ENCODE assay signal across 8 cellular contexts in the genomic region with DNA sequence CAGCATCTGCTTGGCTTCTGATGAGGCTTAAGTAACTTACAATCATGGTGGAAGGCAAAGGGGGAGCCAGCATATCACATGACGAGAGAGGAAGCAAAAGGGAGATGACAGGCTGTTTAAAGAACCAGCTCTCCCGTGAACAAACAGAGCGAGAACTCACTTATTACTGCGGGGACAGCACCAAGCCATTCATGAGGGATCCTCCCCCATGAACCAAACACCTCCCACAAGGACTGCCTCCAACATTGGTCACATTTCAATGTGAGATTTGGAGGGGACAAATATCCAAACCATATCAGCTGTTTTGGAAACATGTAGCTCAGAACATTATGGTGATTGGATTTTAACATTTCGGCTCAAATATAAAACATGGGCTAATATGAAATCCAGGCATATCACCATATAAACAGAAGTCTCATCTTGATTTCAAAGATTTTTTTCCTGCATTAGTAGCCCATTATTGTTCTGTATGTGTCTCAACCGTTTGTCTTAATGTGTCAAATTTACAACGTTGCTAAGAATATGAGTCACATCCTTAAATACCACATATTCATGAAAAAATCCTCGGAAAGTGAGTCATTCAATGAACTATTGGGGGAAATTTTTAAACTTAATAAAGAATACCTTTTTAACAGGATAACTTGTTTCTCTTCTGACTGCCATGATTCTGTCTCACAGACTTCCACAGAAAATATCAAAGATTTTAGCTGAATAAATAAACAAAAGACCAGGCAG.
DNase-seq lines count a peak whose midpoint lies in the region; ATAC-seq and TF ChIP-seq lines count a peak whose summit lies in the region.

No MANE protein-coding gene starts in this region.

- CTCF ChIA-PET in Panc1 (lab: Charles Lee) = no interaction called here

- in situ Hi-C loops in Panc1 (cut with HindIII; ENCODE audit: low pct_unique_long_range_greater_than_20kb, low sequenced_read_pairs) = no loop called here

- H3K27me3 ChIP-seq in Panc1 (ENCODE audit: control insufficient read depth, insufficient read depth, low read length) = no peaks in the 10 kb centered on the region

- no peaks in the 10 kb centered on the region for H3K9me3 ChIP-seq in Panc1 (ENCODE audit: control insufficient read depth, insufficient read depth, low read depth, low read length)

- peaks cover 19% of the 10 kb centered on the region for H3K4me1 ChIP-seq in Panc1 (ENCODE audit: control insufficient read depth, insufficient read depth, low read length)

- intact Hi-C loops in Panc1 (cut with micrococcal nuclease; ENCODE audit: unreplicated experiment) = no loop called here

- H3K27ac ChIP-seq in Panc1 (ENCODE audit: low read length) = peak overlapping the region; percentile 65

- ATAC-seq in HG02571 (IDR thresholded peaks at IDR 0.05; ENCODE audit: unreplicated experiment) (peak; percentile 57), Panc1 (peak; percentile 59), left lobe of liver (no peak)

- no peaks in the 10 kb centered on the region for H3K36me3 ChIP-seq in Panc1 (ENCODE audit: control insufficient read depth, insufficient read depth, low read length)

- no TSS peak for BruUV-seq in Panc1 (replicated peaks; lab: Mats Ljungman, UMichigan)

- TF ChIP-seq CTCF in GM12865 (IDR thresholded peaks at IDR 0.05; ENCODE audit: insufficient read depth, low read depth, low read length, missing control alignments) (no peak), Panc1 (IDR thresholded peaks at IDR 0.05) (no peak)

- DNase-seq in GM12865 (ENCODE audit: low read depth) = peak; percentile 64
- DNase-seq in Panc1 (ENCODE audit: low read depth, low spot score) = no peak
- peak; percentile 80 for DNase-seq in kidney glomerular epithelial cell (lab: John Stamatoyannopoulos, UW)
- DNase-seq in stimulated activated CD4-positive, alpha-beta T cell treated with anti-CD3 and anti-CD28 coated beads, Interleukin-4, amount 100 ng/mL, for 1 hour = no peak
- DNase-seq in NCI-H2029 treated with DMSO at 0.1 percent for 48 hours (lab: John Stamatoyannopoulos, UW) = no peak
- DNase-seq in left lobe of liver (ENCODE audit: low spot score) = no peak
- DNase-seq in activated CD4-positive, alpha-beta T cell treated with anti-CD3 and anti-CD28 coated beads, Interleukin-2, amount 50 U/mL, for 1 hour = no peak

- POLR2A ChIA-PET in Panc1 (lab: Charles Lee) = no interaction called here

- H3K4me3 ChIP-seq in GM12865 (ENCODE audit: low read depth, low read length) (no peak overlapping the region), Panc1 (ENCODE audit: low read depth in 2 of 2, low read length in 2 of 2) (no peak overlapping the region)

Comparison
In these comparisons a context has a peak if more than half of its experiments do, and no peak if none do; other contexts are left out.
1. DNase-seq: peak in GM12865 (single experiment) and kidney glomerular epithelial cell (single experiment); none in Panc1 (single experiment), stimulated activated CD4-positive, alpha-beta T cell treated with anti-CD3 and anti-CD28 coated beads, Interleukin-4, amount 100 ng/mL, for 1 hour (single experiment), NCI-H2029 treated with DMSO at 0.1 percent for 48 hours (single experiment), left lobe of liver (single experiment) and activated CD4-positive, alpha-beta T cell treated with anti-CD3 and anti-CD28 coated beads, Interleukin-2, amount 50 U/mL, for 1 hour (single experiment).